ENCODE assay signal across 14 cellular contexts in the genomic region with DNA sequence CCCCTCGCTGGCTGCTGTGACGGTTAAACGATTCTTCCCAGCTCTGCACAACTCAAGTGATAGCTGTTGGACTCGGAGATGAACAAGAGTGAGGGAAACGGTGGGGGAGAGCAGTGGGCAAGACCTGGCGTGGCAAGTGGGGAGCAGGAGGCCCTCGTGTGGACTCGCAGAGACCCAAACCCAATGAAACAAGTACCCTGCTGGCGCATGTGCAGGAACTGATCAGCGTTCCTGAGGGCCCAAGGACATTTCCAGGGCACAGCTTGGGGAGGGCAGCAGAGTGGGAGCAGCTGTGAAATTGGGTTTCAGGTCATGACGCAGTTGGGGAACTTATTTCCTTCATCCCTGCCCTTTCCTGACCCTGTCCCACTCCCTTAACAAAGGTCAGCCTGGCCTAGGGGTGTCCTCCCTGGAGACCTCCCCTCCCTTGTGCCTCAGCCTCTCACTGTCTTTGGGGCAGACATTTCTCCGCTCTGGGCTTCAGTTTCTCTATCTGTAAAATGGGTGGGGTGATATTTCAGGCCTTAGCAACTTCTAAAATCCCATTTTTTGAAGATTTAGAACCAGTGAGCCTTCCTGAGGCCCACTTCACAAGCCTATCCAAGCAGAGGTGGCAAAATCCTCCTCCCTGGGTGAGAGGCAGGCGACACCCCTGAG. TPM values are rescaled to one million over a fixed set of nuclear protein-coding genes. Genes with fewer than 3 reads are reported as not detected.
DNase-seq lines count a peak whose midpoint lies in the region; ATAC-seq and TF ChIP-seq lines count a peak whose summit lies in the region.
"Had no signal": no experiment of that assay in that cellular context is flagged by ENCODE, and none has a peak within 500 bp of the region (broad histone marks: within the 10 kb centered on the region; RNA-seq: fewer than 3 reads in every experiment).

No MANE protein-coding gene starts in this region.

- H3K27me3 ChIP-seq in Peyer's patch: no peaks in the 10 kb centered on the region
- H3K27me3 ChIP-seq in esophagus (ENCODE audit: control insufficient read depth in 1 of 2, insufficient read depth in 2 of 2, low read length in 2 of 2): no peaks in the 10 kb centered on the region
- no peaks in the 10 kb centered on the region for H3K27me3 ChIP-seq in thoracic aorta (replicated peaks; ENCODE audit: insufficient read depth)

- H3K27ac Mint-ChIP-seq in nephron: peak overlapping the region; percentile 83 to 96 (median 96)
- H3K27ac Mint-ChIP-seq: activated T-cell treated with anti-CD3 and anti-CD28 coated beads, Interleukin-2, amount 50 U/mL, for 72 hours; dendritic cell treated with granulocyte-macrophage colony-stimulating factor and Interleukin-4, amounts not matched to agents 40 ng/mL and 50 ng/mL, for 4 days had no signal

- no peak for DNase-seq in Peyer's patch
- DNase-seq in thoracic aorta (ENCODE audit: low spot score): no peak
- no peak for DNase-seq in HT-29 (ENCODE audit: low spot score)
- DNase-seq in NCI-H510A (lab: John Stamatoyannopoulos, UW): no peak
- DNase-seq in activated T-cell treated with anti-CD3 and anti-CD28 coated beads, Interleukin-2, amount 50 U/mL, for 48 hours: no peak
- DNase-seq in GM19240 (ENCODE audit: insufficient read length, low spot score): no peak
- DNase-seq: activated T-cell treated with anti-CD3 and anti-CD28 coated beads, Interleukin-2, amount 50 U/mL, for 72 hours; NCI-H2227 treated with DMSO at 0.1 percent for 48 hours; SHP77 treated with DMSO at 0.1 percent for 48 hours; stimulated activated CD4-positive, alpha-beta T cell treated with anti-CD3 and anti-CD28 coated beads, Interleukin-4, amount 100 ng/mL, for 24 hours had no signal

- TF ChIP-seq CTCF in Peyer's patch (IDR thresholded peaks at IDR 0.05) (no peak), nephron (IDR thresholded peaks at IDR 0.05; ENCODE audit: unreplicated experiment in 3 of 3) (no peak), thoracic aorta (IDR thresholded peaks at IDR 0.05) (no peak)

- H3K4me1 ChIP-seq in Peyer's patch (peaks cover 0 to 69% (median 5%) of the 10 kb centered on the region in 4 donors), esophagus (ENCODE audit: control insufficient read depth in 2 of 2, insufficient read depth in 2 of 2, low read length in 1 of 2) (peaks cover 8% of the 10 kb centered on the region in 2 donors), thoracic aorta (ENCODE audit: control insufficient read depth in 1 of 2, low read depth in 2 of 2) (peaks cover 62 to 99% of the 10 kb centered on the region in 2 donors)

- WGBS in esophagus, 2 donors: 80 to 88% methylated on average over 13 of the region's 13 CpGs

- H3K4me3 ChIP-seq in Peyer's patch (no peak overlapping the region), esophagus (ENCODE audit: low read depth in 1 of 2, low read length in 2 of 2) (no peak overlapping the region), thoracic aorta (peak overlapping the region; percentile 4)

- H3K4me3 Mint-ChIP-seq in nephron: peak overlapping the region in 2 of 3 experiments; percentile 33 to 53
- H3K4me3 Mint-ChIP-seq: activated T-cell treated with anti-CD3 and anti-CD28 coated beads, Interleukin-2, amount 50 U/mL, for 72 hours; dendritic cell treated with granulocyte-macrophage colony-stimulating factor and Interleukin-4, amounts not matched to agents 40 ng/mL and 50 ng/mL, for 4 days had no signal

- H3K27me3 Mint-ChIP-seq in nephron (ENCODE audit: low read depth): peaks cover 8% of the 10 kb centered on the region

- TF ChIP-seq POLR2A in Peyer's patch (IDR thresholded peaks at IDR 0.05): no peak

- H3K4me1 Mint-ChIP-seq in nephron: peaks cover 82% of the 10 kb centered on the region

- no peaks in the 10 kb centered on the region for H3K9me3 ChIP-seq in Peyer's patch
- no peaks in the 10 kb centered on the region for H3K9me3 ChIP-seq in esophagus (ENCODE audit: control insufficient read depth in 2 of 2, insufficient read depth in 1 of 2, low read depth in 1 of 2, low read length in 1 of 2)
- no peaks in the 10 kb centered on the region for H3K9me3 ChIP-seq in thoracic aorta

- H3K27ac ChIP-seq in Peyer's patch: peak overlapping the region; percentile 55 to 86 (median 75)
- peak overlapping the region; percentile 55 to 80 for H3K27ac ChIP-seq in esophagus (ENCODE audit: low read depth in 2 of 2, low read length in 1 of 2)
- peak overlapping the region; percentile 88 to 95 for H3K27ac ChIP-seq in thoracic aorta
- H3K27ac ChIP-seq: VCaP had no signal

- no peaks in the 10 kb centered on the region for H3K36me3 Mint-ChIP-seq in nephron (ENCODE audit: low read depth)

- no peaks in the 10 kb centered on the region for H3K36me3 ChIP-seq in Peyer's patch
- no peaks in the 10 kb centered on the region for H3K36me3 ChIP-seq in esophagus (ENCODE audit: control insufficient read depth in 2 of 2, insufficient read depth in 2 of 2, low read length in 1 of 2)
- no peaks in the 10 kb centered on the region for H3K36me3 ChIP-seq in thoracic aorta

- no peak for ATAC-seq in thoracic aorta (ENCODE audit: insufficient number of reproducible peaks, low FRiP score, low read depth)
- ATAC-seq: activated T-cell treated with anti-CD3 and anti-CD28 coated beads, Interleukin-2, amount 50 U/mL, for 72 hours had no signal

- no peaks in the 10 kb centered on the region for H3K9me3 Mint-ChIP-seq in nephron
- H3K9me3 Mint-ChIP-seq: activated T-cell treated with anti-CD3 and anti-CD28 coated beads, Interleukin-2, amount 50 U/mL, for 72 hours; dendritic cell treated with granulocyte-macrophage colony-stimulating factor and Interleukin-4, amounts not matched to agents 40 ng/mL and 50 ng/mL, for 4 days had no signal

RNA-seq across cellular contexts. Expression of a gene that starts 27.9 kb away (rescaled TPM):
- total RNA-seq in Peyer's patch: 100 to 1,000 TPM; 105 to 122 (median 112) TPM
- polyA plus RNA-seq in esophagus: 10 to 100 TPM; 12.4 to 14.2 TPM
- total RNA-seq in thoracic aorta: 100 to 1,000 TPM; 103 to 124 TPM
- total RNA-seq in HT-29 (2014; rRNA removed; shearing (Covaris generic)): 71.6 and 77.6 TPM in 2 replicates
